ENCODE assay signal across 22 cellular contexts in the genomic region with DNA sequence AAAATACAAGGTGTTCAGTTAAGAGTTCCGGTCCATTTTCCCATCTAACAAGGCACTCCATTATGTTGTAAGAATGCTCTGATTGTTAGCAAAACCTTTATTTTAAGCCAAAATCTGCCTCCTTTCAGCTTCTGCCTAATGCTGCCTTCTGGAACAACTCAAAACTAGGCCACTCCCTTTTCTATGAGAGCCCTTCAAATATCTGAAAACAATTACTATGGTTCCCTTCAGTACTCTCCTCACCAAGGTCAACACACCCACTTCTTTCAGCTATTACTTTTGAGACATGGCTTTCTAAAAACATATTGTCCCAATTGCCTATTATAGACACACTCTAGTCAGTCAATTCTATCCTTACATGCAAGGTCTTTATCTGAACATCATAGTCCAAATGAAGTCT.
DNase-seq lines count a peak whose midpoint lies in the region; ATAC-seq and TF ChIP-seq lines count a peak whose summit lies in the region.
"Had no signal": no experiment of that assay in that cellular context is flagged by ENCODE, and none has a peak within 500 bp of the region (broad histone marks: within the 10 kb centered on the region; RNA-seq: fewer than 3 reads in every experiment).

No MANE protein-coding gene starts in this region.

- H3K36me3 Mint-ChIP-seq in WTC11 = peaks cover 27% of the 10 kb centered on the region
- H3K36me3 Mint-ChIP-seq: CD4-positive, alpha-beta memory T cell had no signal

- H3K4me3 ChIP-seq in left lung = no peak overlapping the region
- H3K4me3 ChIP-seq in body of pancreas = no peak overlapping the region
- H3K4me3 ChIP-seq: A549, BLaER1 had no signal

- no peak overlapping the region for H3K4me3 Mint-ChIP-seq in WTC11
- H3K4me3 Mint-ChIP-seq: CD4-positive, alpha-beta memory T cell had no signal

- ATAC-seq in WTC11 (no peak), left lung (peak; percentile 91), body of pancreas (no peak), HG03432 (IDR thresholded peaks at IDR 0.05; ENCODE audit: unreplicated experiment) (no peak)
- ATAC-seq: A549 had no signal

- no peaks in the 10 kb centered on the region for H3K27me3 ChIP-seq in left lung
- H3K27me3 ChIP-seq in body of pancreas = no peaks in the 10 kb centered on the region
- H3K27me3 ChIP-seq: BLaER1 had no signal

- no peaks in the 10 kb centered on the region for H3K9me3 ChIP-seq in left lung
- peaks cover 0 to 6% (median 0%) of the 10 kb centered on the region in 3 donors for H3K9me3 ChIP-seq in body of pancreas
- H3K9me3 ChIP-seq: A549 had no signal

- peak overlapping the region; percentile 90 for H3K27ac Mint-ChIP-seq in WTC11
- H3K27ac Mint-ChIP-seq: CD4-positive, alpha-beta memory T cell had no signal

- peaks cover 37% of the 10 kb centered on the region for H3K4me1 Mint-ChIP-seq in WTC11
- H3K4me1 Mint-ChIP-seq: CD4-positive, alpha-beta memory T cell had no signal

- no peak for TF ChIP-seq CTCF in WTC11 (IDR thresholded peaks at IDR 0.05)
- no peak for TF ChIP-seq CTCF in left lung (IDR thresholded peaks at IDR 0.05)
- TF ChIP-seq CTCF in body of pancreas (IDR thresholded peaks at IDR 0.05) = no peak

- POLR2A ChIA-PET in WTC11 (lab: Charles Lee) = interaction anchor here (0.7 kb wide), 1 partner anchor 1060 kb away, joined by 3 read pairs; no protein-coding TSS in a partner anchor

- H3K9me3 Mint-ChIP-seq in WTC11 = peaks cover 39% of the 10 kb centered on the region

- no peaks in the 10 kb centered on the region for H3K27me3 Mint-ChIP-seq in WTC11 (ENCODE audit: low read depth)
- H3K27me3 Mint-ChIP-seq: CD4-positive, alpha-beta memory T cell had no signal

- CTCF ChIA-PET in WTC11 (lab: Charles Lee) = interaction anchor here (0.5 to 1.5 kb wide), 2 partner anchors 104 to 431 kb away, joined by 4 to 5 read pairs; no protein-coding TSS in a partner anchor

- no peak overlapping the region for H3K27ac ChIP-seq in left lung
- H3K27ac ChIP-seq in body of pancreas = no peak overlapping the region
- H3K27ac ChIP-seq: A549, BLaER1, HL-60, KMS-11 had no signal

- no peaks in the 10 kb centered on the region for H3K4me1 ChIP-seq in left lung
- H3K4me1 ChIP-seq in body of pancreas = no peaks in the 10 kb centered on the region
- H3K4me1 ChIP-seq: A549, BLaER1 had no signal

- intact Hi-C loops in left lung (cut with DNase I) (no loop called here), body of pancreas (cut with DNase I) (no loop called here)

- H3K36me3 ChIP-seq in left lung (no peaks in the 10 kb centered on the region), body of pancreas (replicated peaks in 1 of 2; ENCODE audit: insufficient read depth in 1 of 2, low read depth in 2 of 2) (no peaks in the 10 kb centered on the region)
- H3K36me3 ChIP-seq: BLaER1 had no signal

- 88 to 100% methylated on average over 1 of the region's 1 CpG for WGBS in body of pancreas, 2 donors

- TF ChIP-seq POLR2A in body of pancreas (IDR thresholded peaks at IDR 0.05) = no peak

- DNase-seq in Ammon's horn (ENCODE audit: low spot score) (peak; percentile 10), NCI-H187 (lab: John Stamatoyannopoulos, UW) (peak; percentile 3 to 22), WTC11 (ENCODE audit: low spot score) (no peak), left lung (no peak), body of pancreas (no peak), NCI-H524 (lab: John Stamatoyannopoulos, UW) (no peak), NCI-H2107 treated with DMSO at 0.1 percent for 48 hours (lab: John Stamatoyannopoulos, UW; ENCODE audit: unreplicated experiment) (no peak)
- DNase-seq: CD4-positive, alpha-beta memory T cell; DMS153; EL; NCI-H1417 treated with DMSO at 0.1 percent for 48 hours; NCI-H2081; NCI-H446; NCI-H82; OCI-M1; SHP77 treated with DMSO at 0.1 percent for 48 hours; T-helper 1 cell had no signal

TF ChIP-seq in WTC11, 78 proteins besides CTCF, POLR2A, EP300 and RAD21:
- no peak for TF ChIP-seq GTF2I (CRISPR knock-in tag; conservative IDR thresholded peaks at IDR 0.05)
- TF ChIP-seq, protein P1, sequence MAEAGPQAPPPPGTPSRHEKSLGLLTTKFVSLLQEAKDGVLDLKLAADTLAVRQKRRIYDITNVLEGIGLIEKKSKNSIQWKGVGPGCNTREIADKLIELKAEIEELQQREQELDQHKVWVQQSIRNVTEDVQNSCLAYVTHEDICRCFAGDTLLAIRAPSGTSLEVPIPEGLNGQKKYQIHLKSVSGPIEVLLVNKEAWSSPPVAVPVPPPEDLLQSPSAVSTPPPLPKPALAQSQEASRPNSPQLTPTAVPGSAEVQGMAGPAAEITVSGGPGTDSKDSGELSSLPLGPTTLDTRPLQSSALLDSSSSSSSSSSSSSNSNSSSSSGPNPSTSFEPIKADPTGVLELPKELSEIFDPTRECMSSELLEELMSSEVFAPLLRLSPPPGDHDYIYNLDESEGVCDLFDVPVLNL (CRISPR knock-in tag; IDR thresholded peaks at IDR 0.05; ENCODE audit: borderline replicate concordance, low read depth) = no peak
- no peak for TF ChIP-seq ZSCAN18 (CRISPR knock-in tag; IDR thresholded peaks at IDR 0.05)
- TF ChIP-seq ZNF416 (CRISPR knock-in tag; IDR thresholded peaks at IDR 0.05) = no peak
- no peak for TF ChIP-seq NR3C1 (CRISPR knock-in tag; conservative IDR thresholded peaks at IDR 0.05; ENCODE audit: low read depth)
- TF ChIP-seq ZMAT4 (CRISPR knock-in tag; IDR thresholded peaks at IDR 0.05) = no peak
- TF ChIP-seq ATF1 (CRISPR knock-in tag; IDR thresholded peaks at IDR 0.05) = no peak
- no peak for TF ChIP-seq MYBL2 (CRISPR knock-in tag; IDR thresholded peaks at IDR 0.05)
- no peak for TF ChIP-seq GRHL2 (CRISPR knock-in tag; IDR thresholded peaks at IDR 0.05; ENCODE audit: insufficient replicate concordance, severe bottlenecking)
- no peak for TF ChIP-seq GABPB1 (CRISPR knock-in tag; IDR thresholded peaks at IDR 0.05)
- TF ChIP-seq ERG (CRISPR knock-in tag; IDR thresholded peaks at IDR 0.05) = no peak
- TF ChIP-seq USF2 (CRISPR knock-in tag; IDR thresholded peaks at IDR 0.05) = no peak
TF ChIP-seq in WTC11: peak in this region for 0.

Comparison
In these comparisons a context has a peak if more than half of its experiments do, and no peak if none do; other contexts are left out.
1. DNase-seq: peak in Ammon's horn (single experiment) and NCI-H187 (2 of 2); none in WTC11 (single experiment), left lung (0 of 2), body of pancreas (0 of 4), NCI-H524 (0 of 2) and NCI-H2107 treated with DMSO at 0.1 percent for 48 hours (single experiment).